In the genomic region with DNA sequence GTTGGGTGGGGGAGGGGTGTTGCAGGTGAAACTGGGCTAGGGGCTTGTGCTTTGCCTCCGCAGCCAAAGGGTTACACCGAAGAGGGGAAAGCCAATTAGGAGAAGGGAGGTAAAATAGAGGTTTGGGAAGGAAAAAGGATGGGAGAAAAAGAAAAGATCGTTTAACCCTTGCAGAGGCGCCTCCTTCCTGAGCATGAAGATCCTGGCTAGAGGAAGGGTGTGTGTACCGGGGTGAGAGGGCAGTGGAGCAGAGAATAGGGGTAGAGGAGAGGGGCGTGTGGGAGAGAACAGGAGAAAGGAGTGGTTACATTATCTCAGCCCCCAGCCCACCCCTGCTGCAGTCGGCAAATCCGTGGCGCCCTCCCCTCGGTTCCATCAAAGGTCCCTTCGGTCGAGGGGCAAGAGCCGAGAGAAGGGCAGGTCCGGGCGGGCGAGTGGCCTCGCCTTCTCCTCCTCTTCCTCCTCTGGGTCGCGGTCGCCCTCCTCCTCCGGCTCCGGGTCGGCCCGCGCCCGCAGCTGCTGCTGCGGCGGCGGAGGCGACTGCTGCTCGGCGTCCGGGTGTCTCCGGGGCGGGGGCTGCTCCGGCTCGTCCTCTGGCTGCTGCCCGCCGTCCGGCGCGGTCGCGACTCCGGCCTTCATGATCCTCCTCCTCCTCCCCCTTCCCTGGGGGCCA, we compare ENCODE assay signal across 1 cellular context.
TF ChIP-seq lines count a peak whose summit lies in the region.

No MANE protein-coding gene starts in this region.

TF ChIP-seq in HEK293, 187 proteins besides CTCF, POLR2A, EP300 and RAD21 (continued from another document):
- TF ChIP-seq ZNF585B (tag by site-specific recombination; IDR thresholded peaks at IDR 0.05) (no peak), REST (tag by site-specific recombination; IDR thresholded peaks at IDR 0.05) (no peak), ZNF510 (tag by site-specific recombination; IDR thresholded peaks at IDR 0.05; ENCODE audit: insufficient replicate concordance) (no peak), ZNF302 (tag by site-specific recombination; IDR thresholded peaks at IDR 0.05; ENCODE audit: low read depth) (no peak), ZSCAN23 (tag by site-specific recombination; IDR thresholded peaks at IDR 0.05) (no peak), GLIS1 (tag by site-specific recombination; IDR thresholded peaks at IDR 0.05) (no peak), ZNF23 (tag by site-specific recombination; IDR thresholded peaks at IDR 0.05; ENCODE audit: borderline replicate concordance) (no peak), PRDM2 (tag by site-specific recombination; IDR thresholded peaks at IDR 0.05; ENCODE audit: borderline replicate concordance) (no peak), SP3 (tag by site-specific recombination; IDR thresholded peaks at IDR 0.05) (no peak), ZNF513 (tag by site-specific recombination; IDR thresholded peaks at IDR 0.05) (peak; percentile 35; the same call in 1 of the 2 replicates), ZNF239 (tag by site-specific recombination; IDR thresholded peaks at IDR 0.05) (no peak), ZNF645 (tag by site-specific recombination; IDR thresholded peaks at IDR 0.05) (no peak), ZNF335 (tag by site-specific recombination; conservative IDR thresholded peaks at IDR 0.05) (0 out of 2 replicates have a peak, but pooled peaks have one; percentile 15), ZNF558 (tag by site-specific recombination; IDR thresholded peaks at IDR 0.05) (no peak), ZNF398 (tag by site-specific recombination; IDR thresholded peaks at IDR 0.05) (no peak)
- TF ChIP-seq, protein P1, sequence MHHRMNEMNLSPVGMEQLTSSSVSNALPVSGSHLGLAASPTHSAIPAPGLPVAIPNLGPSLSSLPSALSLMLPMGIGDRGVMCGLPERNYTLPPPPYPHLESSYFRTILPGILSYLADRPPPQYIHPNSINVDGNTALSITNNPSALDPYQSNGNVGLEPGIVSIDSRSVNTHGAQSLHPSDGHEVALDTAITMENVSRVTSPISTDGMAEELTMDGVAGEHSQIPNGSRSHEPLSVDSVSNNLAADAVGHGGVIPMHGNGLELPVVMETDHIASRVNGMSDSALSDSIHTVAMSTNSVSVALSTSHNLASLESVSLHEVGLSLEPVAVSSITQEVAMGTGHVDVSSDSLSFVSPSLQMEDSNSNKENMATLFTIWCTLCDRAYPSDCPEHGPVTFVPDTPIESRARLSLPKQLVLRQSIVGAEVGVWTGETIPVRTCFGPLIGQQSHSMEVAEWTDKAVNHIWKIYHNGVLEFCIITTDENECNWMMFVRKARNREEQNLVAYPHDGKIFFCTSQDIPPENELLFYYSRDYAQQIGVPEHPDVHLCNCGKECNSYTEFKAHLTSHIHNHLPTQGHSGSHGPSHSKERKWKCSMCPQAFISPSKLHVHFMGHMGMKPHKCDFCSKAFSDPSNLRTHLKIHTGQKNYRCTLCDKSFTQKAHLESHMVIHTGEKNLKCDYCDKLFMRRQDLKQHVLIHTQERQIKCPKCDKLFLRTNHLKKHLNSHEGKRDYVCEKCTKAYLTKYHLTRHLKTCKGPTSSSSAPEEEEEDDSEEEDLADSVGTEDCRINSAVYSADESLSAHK (tag by site-specific recombination; IDR thresholded peaks at IDR 0.05) = no peak
- TF ChIP-seq, protein P2, sequence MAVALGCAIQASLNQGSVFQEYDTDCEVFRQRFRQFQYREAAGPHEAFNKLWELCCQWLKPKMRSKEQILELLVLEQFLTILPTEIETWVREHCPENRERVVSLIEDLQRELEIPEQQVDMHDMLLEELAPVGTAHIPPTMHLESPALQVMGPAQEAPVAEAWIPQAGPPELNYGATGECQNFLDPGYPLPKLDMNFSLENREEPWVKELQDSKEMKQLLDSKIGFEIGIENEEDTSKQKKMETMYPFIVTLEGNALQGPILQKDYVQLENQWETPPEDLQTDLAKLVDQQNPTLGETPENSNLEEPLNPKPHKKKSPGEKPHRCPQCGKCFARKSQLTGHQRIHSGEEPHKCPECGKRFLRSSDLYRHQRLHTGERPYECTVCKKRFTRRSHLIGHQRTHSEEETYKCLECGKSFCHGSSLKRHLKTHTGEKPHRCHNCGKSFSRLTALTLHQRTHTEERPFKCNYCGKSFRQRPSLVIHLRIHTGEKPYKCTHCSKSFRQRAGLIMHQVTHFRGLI (tag by site-specific recombination; IDR thresholded peaks at IDR 0.05) = no peak
- TF ChIP-seq, protein P3, sequence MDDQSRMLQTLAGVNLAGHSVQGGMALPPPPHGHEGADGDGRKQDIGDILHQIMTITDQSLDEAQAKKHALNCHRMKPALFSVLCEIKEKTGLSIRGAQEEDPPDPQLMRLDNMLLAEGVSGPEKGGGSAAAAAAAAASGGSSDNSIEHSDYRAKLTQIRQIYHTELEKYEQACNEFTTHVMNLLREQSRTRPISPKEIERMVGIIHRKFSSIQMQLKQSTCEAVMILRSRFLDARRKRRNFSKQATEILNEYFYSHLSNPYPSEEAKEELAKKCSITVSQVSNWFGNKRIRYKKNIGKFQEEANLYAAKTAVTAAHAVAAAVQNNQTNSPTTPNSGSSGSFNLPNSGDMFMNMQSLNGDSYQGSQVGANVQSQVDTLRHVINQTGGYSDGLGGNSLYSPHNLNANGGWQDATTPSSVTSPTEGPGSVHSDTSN (CRISPR knock-in tag; IDR thresholded peaks at IDR 0.05) = no peak
